Comparison of ENCODE assay signal across 31 cellular contexts in genomic region chr6:34138191-34138590, GRCh38. TPM values are rescaled to one million over a fixed set of nuclear protein-coding genes. Genes with fewer than 3 reads are reported as not detected.
"Had no signal": no experiment of that assay in that cellular context is flagged by ENCODE, and none has a peak within 500 bp of the region (broad histone marks: within the 10 kb centered on the region; RNA-seq: fewer than 3 reads in every experiment).

No MANE protein-coding gene starts in this region.

- H3K9me3 ChIP-seq: ascending aorta, gastroesophageal sphincter, right atrium auricular region, uterus had no signal

- H3K36me3 ChIP-seq: ascending aorta, cardiac muscle cell, gastroesophageal sphincter, right atrium auricular region, uterus had no signal

- H3K79me2 ChIP-seq: hepatocyte had no signal

- FAIRE-seq: kidney had no signal

- H3K27ac ChIP-seq: ascending aorta, cardiac muscle cell, gastroesophageal sphincter, hepatocyte, right atrium auricular region, uterus, VCaP had no signal

- DNase-seq: activated CD4-positive, alpha-beta memory T cell treated with anti-CD3 and anti-CD28 coated beads for 36 hours; activated CD4-positive, alpha-beta T cell treated with anti-CD3 and anti-CD28 coated beads, Interleukin-2, amount 10 ng/mL, durations not matched to agents 24 days and 14 days; activated CD4-positive, CD25-positive, alpha-beta regulatory T cell treated with anti-CD3 and anti-CD28 coated beads, Interleukin-2, amount 50 U/mL, for 72 hours; activated CD8-positive, alpha-beta memory T cell treated with anti-CD3 and anti-CD28 coated beads, Interleukin-2, amount 50 U/mL, for 4 hours; activated gamma-delta T cell; activated naive CD4-positive, alpha-beta T cell treated with anti-CD3 and anti-CD28 coated beads, Interleukin-2, amount 10 ng/mL, durations not matched to agents 7 days and 5 days; activated naive CD8-positive, alpha-beta T cell treated with anti-CD3 and anti-CD28 coated beads, Interleukin-2, amount 10 ng/mL, durations not matched to agents 7 days and 5 days; activated T-cell treated with anti-CD3 and anti-CD28 coated beads, Interleukin-2, amount 50 U/mL, for 1 hour; cortex of kidney; effector memory CD8-positive, alpha-beta T cell; erythroblast; immature natural killer cell; kidney; naive thymus-derived CD8-positive, alpha-beta T cell; occipital lobe; stimulated activated CD4-positive, alpha-beta T cell treated with anti-CD3 and anti-CD28 coated beads, Interleukin-1b, Interleukin-23, amount 100 ng/mL, for 48 hours; stimulated activated CD4-positive, alpha-beta T cell treated with anti-CD3 and anti-CD28 coated beads, Interleukin-4, amount 100 ng/mL, for 4 hours; stimulated activated CD8-positive, alpha-beta memory T cell treated with anti-CD3 and anti-CD28 coated beads, Interleukin-4, amount 100 ng/mL, for 48 hours; stimulated activated naive CD8-positive, alpha-beta T cell treated with anti-CD3 and anti-CD28 coated beads, Interleukin-15, amount 100 ng/mL, for 72 hours; uterus had no signal

- H3K4me2 ChIP-seq: hepatocyte, smooth muscle cell had no signal

- H3K4me3 ChIP-seq: ascending aorta, cardiac muscle cell, gastroesophageal sphincter, hepatocyte, right atrium auricular region, smooth muscle cell, uterus had no signal

- H3K4me1 ChIP-seq: ascending aorta had no signal

- ATAC-seq: effector memory CD8-positive, alpha-beta T cell; gastroesophageal sphincter; naive thymus-derived CD8-positive, alpha-beta T cell; stimulated activated memory B cell treated with anti-CD40 and anti-IgM and Interleukin-4, amounts not matched to agents 10 μg/mL and 1 μg/mL and 100 μg/mL, for 72 hours; stimulated activated naive CD8-positive, alpha-beta T cell treated with anti-CD3 and anti-CD28 coated beads, Interleukin-15, amount 100 ng/mL, for 72 hours had no signal

RNA-seq across cellular contexts. Expression of gene GRM4, which starts 7.7 kb away (rescaled TPM):
- total RNA-seq: activated CD4-positive, alpha-beta T cell treated with anti-CD3 and anti-CD28 coated beads, Interleukin-2, amount 10 ng/mL, durations not matched to agents 24 days and 14 days; ascending aorta; gastroesophageal sphincter; kidney; naive thymus-derived CD8-positive, alpha-beta T cell; neural crest cell; pulmonary artery endothelial cell; right atrium auricular region; smooth muscle cell had no signal
- polyA plus RNA-seq: fibroblast of lung; hepatocyte; immature natural killer cell; naive thymus-derived CD8-positive, alpha-beta T cell had no signal
